1 cellular context compared by ENCODE assay signal in the genomic region with DNA sequence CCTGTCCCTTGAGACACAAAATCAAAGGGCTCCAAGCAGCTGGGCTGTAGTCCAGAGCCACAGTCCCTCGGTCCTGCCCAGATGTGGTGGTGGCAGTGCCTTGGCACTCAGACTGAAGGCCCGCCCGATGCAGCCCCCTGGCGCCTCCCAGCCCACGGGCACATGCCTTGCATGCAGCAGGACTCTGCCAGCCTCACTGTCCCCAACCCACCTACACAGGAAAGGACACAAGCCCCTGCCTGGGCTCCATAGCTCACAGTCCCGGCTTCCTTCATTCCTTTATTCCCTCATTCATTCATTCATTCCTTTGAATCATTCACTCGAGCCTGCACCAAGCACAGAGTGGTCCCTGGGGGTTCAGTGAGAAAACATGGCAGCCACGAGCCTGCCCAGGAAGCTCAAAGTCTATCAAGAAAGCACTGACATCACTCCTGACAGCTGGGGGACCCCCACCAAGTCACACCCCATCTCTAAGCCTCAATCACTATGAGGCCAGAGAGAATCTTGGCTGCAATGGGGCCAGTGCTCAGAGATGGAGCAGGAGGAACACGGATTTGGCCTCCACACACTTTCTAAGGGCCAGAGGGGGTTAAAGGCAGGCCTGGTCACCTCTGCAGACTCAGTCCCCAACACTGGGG.
TF ChIP-seq lines count a peak whose summit lies in the region.

No MANE protein-coding gene starts in this region.

TF ChIP-seq in GM12878, 131 proteins besides CTCF, POLR2A, EP300 and RAD21 (continued from another document):
- TF ChIP-seq, protein P1, sequence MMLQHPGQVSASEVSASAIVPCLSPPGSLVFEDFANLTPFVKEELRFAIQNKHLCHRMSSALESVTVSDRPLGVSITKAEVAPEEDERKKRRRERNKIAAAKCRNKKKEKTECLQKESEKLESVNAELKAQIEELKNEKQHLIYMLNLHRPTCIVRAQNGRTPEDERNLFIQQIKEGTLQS (IDR thresholded peaks at IDR 0.05; ENCODE audit: borderline replicate concordance, extremely low read depth, low read depth, low read length): no peak
- TF ChIP-seq, protein P2, sequence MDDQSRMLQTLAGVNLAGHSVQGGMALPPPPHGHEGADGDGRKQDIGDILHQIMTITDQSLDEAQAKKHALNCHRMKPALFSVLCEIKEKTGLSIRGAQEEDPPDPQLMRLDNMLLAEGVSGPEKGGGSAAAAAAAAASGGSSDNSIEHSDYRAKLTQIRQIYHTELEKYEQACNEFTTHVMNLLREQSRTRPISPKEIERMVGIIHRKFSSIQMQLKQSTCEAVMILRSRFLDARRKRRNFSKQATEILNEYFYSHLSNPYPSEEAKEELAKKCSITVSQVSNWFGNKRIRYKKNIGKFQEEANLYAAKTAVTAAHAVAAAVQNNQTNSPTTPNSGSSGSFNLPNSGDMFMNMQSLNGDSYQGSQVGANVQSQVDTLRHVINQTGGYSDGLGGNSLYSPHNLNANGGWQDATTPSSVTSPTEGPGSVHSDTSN (IDR thresholded peaks at IDR 0.05; ENCODE audit: insufficient replicate concordance, low read depth, low read length): no peak
